8 cellular contexts compared by ENCODE assay signal in the genomic region with DNA sequence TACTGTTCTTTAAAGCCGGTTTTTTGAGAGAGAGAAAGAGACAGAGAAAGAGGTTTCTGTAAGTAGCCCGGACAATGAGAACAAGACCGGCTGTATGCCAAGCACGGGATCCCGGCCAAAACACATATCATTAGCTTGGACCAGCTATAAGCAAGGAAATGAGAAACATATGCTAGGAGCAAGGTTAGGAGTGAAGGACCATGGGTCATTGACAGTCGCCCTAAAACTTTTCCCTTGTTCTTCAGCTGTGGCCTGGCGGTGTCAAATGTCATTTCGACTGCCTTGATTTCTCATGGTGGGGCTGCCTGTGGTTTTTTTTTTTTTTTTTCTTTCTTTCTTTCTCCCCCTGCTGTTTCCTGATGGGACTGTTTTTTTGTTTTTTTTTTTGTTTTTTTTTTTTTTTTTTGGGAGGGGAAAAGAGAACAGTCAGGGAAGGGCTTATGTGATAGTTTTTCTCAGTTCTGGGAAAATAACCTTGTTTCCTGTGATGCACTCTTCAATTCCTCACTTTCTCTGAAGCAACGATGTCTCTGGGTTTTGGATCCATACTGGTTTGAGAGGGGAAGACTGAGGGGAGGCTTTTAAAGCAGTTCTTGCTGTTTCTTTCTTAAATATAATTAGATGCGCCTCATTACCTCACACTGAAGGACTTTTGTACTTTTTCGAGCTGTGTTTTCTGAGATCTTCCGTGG.
DNase-seq lines count a peak whose midpoint lies in the region; ATAC-seq, FAIRE-seq and TF ChIP-seq lines count a peak whose summit lies in the region.

No MANE protein-coding gene starts in this region.

- DNase-seq in 8988T: peak; percentile 47
- peak; percentile 90 for DNase-seq in astrocyte (ENCODE audit: low read depth)
- DNase-seq in iPS-NIHi11 (ENCODE audit: low spot score): peak; percentile 71
- DNase-seq in stromal cell of bone marrow (ENCODE audit: low read depth): peak; percentile 96
- DNase-seq in cerebellar nuclear complex (lab: John Stamatoyannopoulos, UW): no peak

- no peak for TF ChIP-seq EP300 in Ishikawa (IDR thresholded peaks at IDR 0.05; ENCODE audit: borderline replicate concordance)

- peak overlapping the region; percentile 49 for H3K9ac ChIP-seq in astrocyte (ENCODE audit: low read length)

- H3K4me1 ChIP-seq in astrocyte (ENCODE audit: insufficient read depth, low read length): peaks cover 16% of the 10 kb centered on the region

- peak; percentile 47 for TF ChIP-seq CTCF in astrocyte (IDR thresholded peaks at IDR 0.05; ENCODE audit: insufficient read depth, low read depth, low read length)

- H3K27ac ChIP-seq in astrocyte (ENCODE audit: low read depth, low read length): peak overlapping the region; percentile 51

- H4K20me1 ChIP-seq in astrocyte (ENCODE audit: insufficient read depth, low read length): no peaks in the 10 kb centered on the region

- peaks cover 2% of the 10 kb centered on the region for H3K4me1 Mint-ChIP-seq in astrocyte (ENCODE audit: low read depth, unreplicated experiment)

- no peak overlapping the region for H3K27ac Mint-ChIP-seq in astrocyte (ENCODE audit: unreplicated experiment)

- peak overlapping the region; percentile 72 for H3K4me2 ChIP-seq in astrocyte (ENCODE audit: low read length)

- no peaks in the 10 kb centered on the region for H3K9me3 Mint-ChIP-seq in astrocyte (ENCODE audit: unreplicated experiment)

- no peaks in the 10 kb centered on the region for H3K27me3 ChIP-seq in astrocyte (ENCODE audit: insufficient read depth, low read length)

- no peak overlapping the region for H3K4me3 Mint-ChIP-seq in astrocyte (ENCODE audit: unreplicated experiment)

- no peaks in the 10 kb centered on the region for H3K36me3 Mint-ChIP-seq in astrocyte (ENCODE audit: low read depth, unreplicated experiment)

- no peak for TF ChIP-seq RAD21 in Ishikawa (IDR thresholded peaks at IDR 0.05; ENCODE audit: low read depth)

- H2AFZ ChIP-seq in astrocyte (ENCODE audit: low read depth, low read length): peak overlapping the region; percentile 81

- no peaks in the 10 kb centered on the region for H3K79me2 ChIP-seq in astrocyte (ENCODE audit: insufficient read depth, low read length)

- H3K36me3 ChIP-seq in astrocyte (ENCODE audit: insufficient read depth, low read length): no peaks in the 10 kb centered on the region

- peak overlapping the region; percentile 26 for H3K4me3 ChIP-seq in astrocyte (ENCODE audit: insufficient read depth, low read depth, low read length)

- no peaks in the 10 kb centered on the region for H3K9me3 ChIP-seq in astrocyte (ENCODE audit: insufficient read depth, low read depth, low read length)

- no peak for ATAC-seq in HG02678 (IDR thresholded peaks at IDR 0.05; ENCODE audit: unreplicated experiment)
- no peak for ATAC-seq in HG03469 (IDR thresholded peaks at IDR 0.05; ENCODE audit: unreplicated experiment)

- peaks cover 4% of the 10 kb centered on the region for H3K27me3 Mint-ChIP-seq in astrocyte (ENCODE audit: low read depth, unreplicated experiment)

- no peak for FAIRE-seq in astrocyte (lab: Jason Lieb, UNC)

TF ChIP-seq in Ishikawa, 13 proteins besides CTCF, POLR2A, EP300 and RAD21:
- TF ChIP-seq CEBPB (IDR thresholded peaks at IDR 0.05): no peak
- peak; percentile 84 for TF ChIP-seq NFIC (IDR thresholded peaks at IDR 0.05)
- TF ChIP-seq, protein P1, sequence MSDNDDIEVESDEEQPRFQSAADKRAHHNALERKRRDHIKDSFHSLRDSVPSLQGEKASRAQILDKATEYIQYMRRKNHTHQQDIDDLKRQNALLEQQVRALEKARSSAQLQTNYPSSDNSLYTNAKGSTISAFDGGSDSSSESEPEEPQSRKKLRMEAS (IDR thresholded peaks at IDR 0.05): peak; percentile 46; the same call in 1 of the 2 replicates
- no peak for TF ChIP-seq YY1 (IDR thresholded peaks at IDR 0.05; ENCODE audit: low read depth)
- no peak for TF ChIP-seq FOXM1 (IDR thresholded peaks at IDR 0.05; ENCODE audit: borderline replicate concordance, low read depth)
- TF ChIP-seq TCF12 (IDR thresholded peaks at IDR 0.05; ENCODE audit: low read depth): peak; percentile 47

Comparison
In these comparisons a context has a peak if more than half of its experiments do, and no peak if none do; other contexts are left out.
1. DNase-seq: peak in 8988T (single experiment), astrocyte (single experiment), iPS-NIHi11 (single experiment) and stromal cell of bone marrow (single experiment); none in cerebellar nuclear complex (0 of 2).